1 cellular context compared by ENCODE assay signal in genomic region chr17:63516910-63517824, GRCh38.
TF ChIP-seq lines count a peak whose summit lies in the region.

No MANE protein-coding gene starts in this region.

TF ChIP-seq in HepG2, 621 proteins besides CTCF, POLR2A, EP300 and RAD21 (continued from another document and continues in another):
- TF ChIP-seq AHDC1 (CRISPR knock-in tag; IDR thresholded peaks at IDR 0.05; ENCODE audit: borderline replicate concordance) (peak; percentile 85), SOX5 (CRISPR knock-in tag; IDR thresholded peaks at IDR 0.05; ENCODE audit: borderline replicate concordance) (peak; percentile 74), ZBTB40 (IDR thresholded peaks at IDR 0.05) (no peak), ZBTB40 (CRISPR knock-in tag; IDR thresholded peaks at IDR 0.05) (peak; percentile 59), ELF1 (CRISPR knock-in tag; IDR thresholded peaks at IDR 0.05) (0 out of 2 replicates have a peak, but pooled peaks have one; percentile 6), ASH2L (IDR thresholded peaks at IDR 0.05; ENCODE audit: insufficient read length, low read depth, low read length) (no peak), SP5 (CRISPR knock-in tag; IDR thresholded peaks at IDR 0.05; ENCODE audit: borderline replicate concordance, low read depth) (peak; percentile 56; the same call in 1 of the 2 replicates), ZNF543 (CRISPR knock-in tag; IDR thresholded peaks at IDR 0.05) (no peak), ZNF724P (CRISPR knock-in tag; IDR thresholded peaks at IDR 0.05; ENCODE audit: borderline replicate concordance) (peak; percentile 14; the same call in 1 of the 2 replicates), ZBTB34 (CRISPR knock-in tag; IDR thresholded peaks at IDR 0.05) (no peak), REPIN1 (CRISPR knock-in tag; IDR thresholded peaks at IDR 0.05; ENCODE audit: borderline replicate concordance, low read depth) (0 out of 2 replicates have a peak, but pooled peaks have one; percentile 29), MXD4 (CRISPR knock-in tag; IDR thresholded peaks at IDR 0.05) (0 out of 2 replicates have a peak, but pooled peaks have one; percentile 56), ZNF577 (CRISPR knock-in tag; IDR thresholded peaks at IDR 0.05; ENCODE audit: borderline replicate concordance, low read depth) (no peak), YY1 (IDR thresholded peaks at IDR 0.05; ENCODE audit: insufficient read depth, insufficient replicate concordance, low read depth, low read length) (no peak), ZSCAN21 (CRISPR knock-in tag; IDR thresholded peaks at IDR 0.05; ENCODE audit: borderline replicate concordance) (0 out of 2 replicates have a peak, but pooled peaks have one; percentile 4), NR0B2 (CRISPR knock-in tag; IDR thresholded peaks at IDR 0.05) (no peak), HDAC1 (CRISPR knock-in tag; IDR thresholded peaks at IDR 0.05) (peak; percentile 76), DBP (CRISPR knock-in tag; IDR thresholded peaks at IDR 0.05; ENCODE audit: not compliant biosample characterization) (no peak), DDIT3 (CRISPR knock-in tag; IDR thresholded peaks at IDR 0.05) (no peak), ZNF646 (CRISPR knock-in tag; IDR thresholded peaks at IDR 0.05) (peak; percentile 33; the same call in 1 of the 2 replicates), ZBTB3 (CRISPR knock-in tag; IDR thresholded peaks at IDR 0.05; ENCODE audit: borderline replicate concordance, low read depth) (no peak), ZNF546 (CRISPR knock-in tag; conservative IDR thresholded peaks at IDR 0.05) (no peak), BCL6 (CRISPR knock-in tag; IDR thresholded peaks at IDR 0.05) (peak; percentile 37), SOX13 (IDR thresholded peaks at IDR 0.05) (no peak), SOX13 (CRISPR knock-in tag; conservative IDR thresholded peaks at IDR 0.05 in 1 of 2, IDR thresholded peaks at IDR 0.05 in 1 of 2) (peak in 1 of 2 experiments; percentile 45; a peak in 1 of 4 replicates), ZNF367 (CRISPR knock-in tag; IDR thresholded peaks at IDR 0.05; ENCODE audit: borderline replicate concordance) (no peak)
